Comparison of ENCODE assay signal across 17 cellular contexts in the genomic region with DNA sequence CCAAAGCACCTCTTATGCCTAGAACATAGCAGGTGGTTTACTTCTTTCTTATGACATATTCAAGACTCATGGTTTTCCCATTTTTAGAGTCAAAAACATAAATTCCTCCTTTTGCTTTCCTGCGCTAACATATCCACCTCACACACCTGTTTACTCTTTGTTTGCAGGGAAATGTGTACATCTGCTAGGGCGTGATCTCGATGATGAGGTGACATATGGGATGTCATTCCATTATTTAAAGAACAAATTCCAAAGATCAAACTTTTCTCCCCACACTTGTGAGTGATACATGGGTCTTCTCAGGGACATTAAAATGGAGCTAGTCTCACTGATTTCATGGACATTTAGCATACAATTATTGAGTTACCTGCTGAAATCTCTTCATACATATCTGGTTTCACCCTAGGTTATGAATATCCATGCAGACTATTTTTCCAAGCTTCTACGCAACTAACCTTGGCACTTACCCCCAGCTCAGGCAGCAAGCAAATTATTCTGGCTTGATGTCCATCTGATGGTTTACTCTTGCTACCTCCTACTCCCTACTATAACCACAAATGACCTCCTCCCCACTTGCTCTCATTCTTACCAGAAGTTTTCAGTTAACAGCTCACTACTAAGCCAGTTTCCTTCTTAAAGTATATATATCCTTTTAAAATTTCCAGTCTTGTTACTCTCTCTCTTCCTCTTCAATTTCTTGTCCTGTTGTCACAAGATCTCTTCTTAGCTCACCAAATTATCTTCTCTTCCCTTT.
DNase-seq lines count a peak whose midpoint lies in the region; ATAC-seq, FAIRE-seq and TF ChIP-seq lines count a peak whose summit lies in the region.
"Had no signal": no experiment of that assay in that cellular context is flagged by ENCODE, and none has a peak within 500 bp of the region (broad histone marks: within the 10 kb centered on the region; RNA-seq: fewer than 3 reads in every experiment).

No MANE protein-coding gene starts in this region.

- H3K4me2 ChIP-seq in GM12878 (ENCODE audit: control insufficient read depth, insufficient read depth) = no peak overlapping the region

- WGBS in GM12878 (ENCODE audit: insufficient coverage, insufficient replicate concordance, low lambda C conversion rate, missing lambda C conversion rate) = 100% methylated on average over 4 of the region's 4 CpGs
- WGBS in upper lobe of left lung, 2 donors = 96% methylated on average over 4 of the region's 4 CpGs

- no peak overlapping the region for H3K9ac ChIP-seq in GM12878 (ENCODE audit: control insufficient read depth, insufficient read depth, low read length)

- no peaks in the 10 kb centered on the region for H3K79me2 ChIP-seq in GM12878 (ENCODE audit: control insufficient read depth, insufficient read depth, low read length)

- BruUV-seq in GM12878 (replicated peaks; lab: Mats Ljungman, UMichigan) = no TSS peak

- no peaks in the 10 kb centered on the region for H3K36me3 Mint-ChIP-seq in activated T-cell treated with anti-CD3 and anti-CD28 coated beads, Interleukin-2, amount 50 U/mL, for 72 hours (ENCODE audit: insufficient read depth in 2 of 2)
- no peaks in the 10 kb centered on the region for H3K36me3 Mint-ChIP-seq in mesothelial cell of epicardium
- H3K36me3 Mint-ChIP-seq: CD14-positive monocyte had no signal

- H3K27ac ChIP-seq in GM12878 (ENCODE audit: control insufficient read depth, insufficient read depth) (no peak overlapping the region), upper lobe of left lung (no peak overlapping the region)

- SMC1A ChIA-PET in GM12878 (lab: Charles Lee; ENCODE audit: uncharacterized antibody, unreplicated experiment) = interaction anchor here (0.6 to 4.1 kb wide), 12 partner anchors 9 to 113 kb away, joined by 3 to 29 read pairs (median 4); no protein-coding TSS in a partner anchor

- TF ChIP-seq EP300 in GM12878 (IDR thresholded peaks at IDR 0.05; ENCODE audit: borderline replicate concordance in 1 of 2, control insufficient read depth in 1 of 2, low read depth in 2 of 2, low read length in 2 of 2) (no peak), upper lobe of left lung (IDR thresholded peaks at IDR 0.05) (no peak)

- H3K27me3 ChIP-seq in GM12878 (replicated peaks in 1 of 2; ENCODE audit: control insufficient read depth in 2 of 2, insufficient read depth in 2 of 2, low read length in 1 of 2) (no peaks in the 10 kb centered on the region), upper lobe of left lung (no peaks in the 10 kb centered on the region)

- H4K20me1 ChIP-seq in GM12878 (ENCODE audit: control insufficient read depth, insufficient read depth) = no peaks in the 10 kb centered on the region

- no peak for TF ChIP-seq CTCF in GM12878 (IDR thresholded peaks at IDR 0.05 in 2 of 3, conservative IDR thresholded peaks at IDR 0.05 in 1 of 3; ENCODE audit: control insufficient read depth in 2 of 3, extremely low read depth in 1 of 3, insufficient read depth in 1 of 3, low read depth in 3 of 3, low read length in 3 of 3)
- TF ChIP-seq CTCF in mesothelial cell of epicardium (IDR thresholded peaks at IDR 0.05; ENCODE audit: unreplicated experiment) = no peak
- no peak for TF ChIP-seq CTCF in upper lobe of left lung (IDR thresholded peaks at IDR 0.05)
- TF ChIP-seq CTCF in GM20000 (IDR thresholded peaks at IDR 0.05; ENCODE audit: extremely low read depth, missing control alignments) = no peak

- no peak for ATAC-seq in activated T-cell treated with anti-CD3 and anti-CD28 coated beads, Interleukin-2, amount 50 U/mL, for 72 hours (replicated peaks in 1 of 2)
- ATAC-seq in GM12878 (no peak), upper lobe of left lung (ENCODE audit: low FRiP score in 2 of 2) (no peak)

- no peak for FAIRE-seq in GM12878 (lab: Jason Lieb, UNC)

- DNase-seq in activated T-cell treated with anti-CD3 and anti-CD28 coated beads, Interleukin-2, amount 50 U/mL, for 72 hours = no peak
- DNase-seq in activated T-cell treated with anti-CD3 and anti-CD28 coated beads, Interleukin-2, amount 50 U/mL, for 1 hour = no peak
- DNase-seq in GM12878 (ENCODE audit: low read depth, low spot score) = no peak
- no peak for DNase-seq in mesothelial cell of epicardium (ENCODE audit: low spot score in 2 of 2, unreplicated experiment in 2 of 2)
- no peak for DNase-seq in activated naive CD4-positive, alpha-beta T cell treated with anti-CD3 and anti-CD28 coated beads, Interleukin-2, amount 50 U/mL, for 16 hours
- no peak for DNase-seq in upper lobe of left lung
- no peak for DNase-seq in stimulated activated CD4-positive, alpha-beta T cell treated with anti-CD3 and anti-CD28 coated beads, Interleukin-1b, Interleukin-23, amount 100 ng/mL, for 48 hours
- DNase-seq in GM20000 (ENCODE audit: low spot score) = no peak
- DNase-seq: 8988T, DMS79, H9, NCI-H1105 treated with DMSO at 0.1 percent for 48 hours, NCI-H1694 treated with DMSO at 0.1 percent for 48 hours, NCI-H748 treated with DMSO at 0.1 percent for 48 hours, OCI-M1, SHP77 had no signal

- no peaks in the 10 kb centered on the region for H3K9me3 Mint-ChIP-seq in activated T-cell treated with anti-CD3 and anti-CD28 coated beads, Interleukin-2, amount 50 U/mL, for 72 hours
- H3K9me3 Mint-ChIP-seq in mesothelial cell of epicardium = no peaks in the 10 kb centered on the region
- H3K9me3 Mint-ChIP-seq: H9 had no signal

- intact Hi-C loops in GM12878 (cut with micrococcal nuclease; ENCODE audit: unreplicated experiment) = no loop called here

- no peaks in the 10 kb centered on the region for H3K27me3 Mint-ChIP-seq in activated T-cell treated with anti-CD3 and anti-CD28 coated beads, Interleukin-2, amount 50 U/mL, for 72 hours (ENCODE audit: low read depth)
- peaks cover 2% of the 10 kb centered on the region for H3K27me3 Mint-ChIP-seq in mesothelial cell of epicardium (ENCODE audit: low read depth)

- in situ Hi-C loops in GM12878 (cut with MboI) = no loop called here

- H3K36me3 ChIP-seq in GM12878 (ENCODE audit: control insufficient read depth in 2 of 2, insufficient read depth in 2 of 2, low read length in 1 of 2) (no peaks in the 10 kb centered on the region), upper lobe of left lung (no peaks in the 10 kb centered on the region)

- POLR2A ChIA-PET in GM12878 (lab: Charles Lee) = no interaction called here

- RAD21 ChIA-PET in GM12878 (lab: Charles Lee; ENCODE audit: unreplicated experiment) = interaction anchor here (1.1 to 2.7 kb wide), 3 partner anchors 10 to 15 kb away, joined by 3 to 13 read pairs (median 3); no protein-coding TSS in a partner anchor

- peaks cover 7% of the 10 kb centered on the region for H3K4me1 Mint-ChIP-seq in activated T-cell treated with anti-CD3 and anti-CD28 coated beads, Interleukin-2, amount 50 U/mL, for 72 hours (ENCODE audit: low read depth)
- H3K4me1 Mint-ChIP-seq in mesothelial cell of epicardium = peaks cover 40% of the 10 kb centered on the region
- H3K4me1 Mint-ChIP-seq: H9 had no signal

- H3K4me3 ChIP-seq in GM12878 (no peak overlapping the region), upper lobe of left lung (no peak overlapping the region)

- H3K27ac Mint-ChIP-seq in activated T-cell treated with anti-CD3 and anti-CD28 coated beads, Interleukin-2, amount 50 U/mL, for 72 hours = peak overlapping the region; percentile 3
- H3K27ac Mint-ChIP-seq in mesothelial cell of epicardium = peak overlapping the region; percentile 62
- H3K27ac Mint-ChIP-seq: CD14-positive monocyte, H9 had no signal

- H2AFZ ChIP-seq in GM12878 (ENCODE audit: control insufficient read depth, low read depth, low read length) = no peak overlapping the region

- no peaks in the 10 kb centered on the region for H3K9me3 ChIP-seq in GM12878 (replicated peaks; ENCODE audit: control insufficient read depth, insufficient read depth, low read length)
- H3K9me3 ChIP-seq in upper lobe of left lung = no peaks in the 10 kb centered on the region

- TF ChIP-seq POLR2A in GM12878 (IDR thresholded peaks at IDR 0.05; ENCODE audit: low read depth, low read length) = no peak
- TF ChIP-seq POLR2A in upper lobe of left lung (IDR thresholded peaks at IDR 0.05) = no peak

- TF ChIP-seq RAD21 in GM12878 (IDR thresholded peaks at IDR 0.05; ENCODE audit: insufficient read depth, low read depth, low read length) = no peak

- H3K4me3 Mint-ChIP-seq in activated T-cell treated with anti-CD3 and anti-CD28 coated beads, Interleukin-2, amount 50 U/mL, for 72 hours = no peak overlapping the region
- no peak overlapping the region for H3K4me3 Mint-ChIP-seq in mesothelial cell of epicardium
- H3K4me3 Mint-ChIP-seq: CD14-positive monocyte, H9 had no signal

- H3K4me1 ChIP-seq in GM12878 (ENCODE audit: control insufficient read depth, insufficient read depth, low read length) (no peaks in the 10 kb centered on the region; the same call in 1 of the 2 replicates), upper lobe of left lung (no peaks in the 10 kb centered on the region)

- CTCF ChIA-PET in GM12878 (lab: Yijun Ruan, JAX) = interaction anchor here (1.1 to 2.0 kb wide), 4 partner anchors 10 to 14 kb away, joined by 3 to 7 read pairs (median 6); no protein-coding TSS in a partner anchor

TF ChIP-seq in GM12878, 131 proteins besides CTCF, POLR2A, EP300 and RAD21:
- TF ChIP-seq MYC (IDR thresholded peaks at IDR 0.05; ENCODE audit: insufficient read depth, insufficient read length, insufficient replicate concordance, low read length, severe bottlenecking) = no peak
- peak; percentile 38; the same call in 1 of the 2 replicates for TF ChIP-seq RUNX3 (IDR thresholded peaks at IDR 0.05; ENCODE audit: low read length)
- TF ChIP-seq, protein P1, sequence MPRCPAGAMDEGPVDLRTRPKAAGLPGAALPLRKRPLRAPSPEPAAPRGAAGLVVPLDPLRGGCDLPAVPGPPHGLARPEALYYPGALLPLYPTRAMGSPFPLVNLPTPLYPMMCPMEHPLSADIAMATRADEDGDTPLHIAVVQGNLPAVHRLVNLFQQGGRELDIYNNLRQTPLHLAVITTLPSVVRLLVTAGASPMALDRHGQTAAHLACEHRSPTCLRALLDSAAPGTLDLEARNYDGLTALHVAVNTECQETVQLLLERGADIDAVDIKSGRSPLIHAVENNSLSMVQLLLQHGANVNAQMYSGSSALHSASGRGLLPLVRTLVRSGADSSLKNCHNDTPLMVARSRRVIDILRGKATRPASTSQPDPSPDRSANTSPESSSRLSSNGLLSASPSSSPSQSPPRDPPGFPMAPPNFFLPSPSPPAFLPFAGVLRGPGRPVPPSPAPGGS (IDR thresholded peaks at IDR 0.05; ENCODE audit: borderline replicate concordance, insufficient read depth, low read depth, low read length, poor library complexity, severe bottlenecking) = no peak
